8 cellular contexts compared by ENCODE assay signal in genomic region chr9:114958021-114958846, GRCh38. TPM values are rescaled to one million over a fixed set of nuclear protein-coding genes. Genes with fewer than 3 reads are reported as not detected.
A peak's percentile ranks its signal among the peaks of the same experiment; 100 is the strongest.
DNase-seq lines count a peak whose midpoint lies in the region; ATAC-seq and TF ChIP-seq lines count a peak whose summit lies in the region.

No MANE protein-coding gene starts in this region.

- peaks cover 32% of the 10 kb centered on the region for H3K36me3 Mint-ChIP-seq in activated T-helper 1 cell treated with anti-CD3 and anti-CD28 coated beads, Interleukin-12 subunit alpha, Interleukin-12 subunit beta, Interleukin-2, Interleukin-4 antibody, amounts not matched to agents 30 ng/mL and 10 ng/mL and 1 ng/mL, durations not matched to agents 14 hours and 24 hours and 36 hours (ENCODE audit: low read depth)
- peaks cover 12% of the 10 kb centered on the region for H3K36me3 Mint-ChIP-seq in endothelial cell (ENCODE audit: low read depth, unreplicated experiment)

- peaks cover 44% of the 10 kb centered on the region for H3K9me3 Mint-ChIP-seq in activated T-helper 1 cell treated with anti-CD3 and anti-CD28 coated beads, Interleukin-12 subunit alpha, Interleukin-12 subunit beta, Interleukin-2, Interleukin-4 antibody, amounts not matched to agents 30 ng/mL and 10 ng/mL and 1 ng/mL, durations not matched to agents 14 hours and 24 hours and 36 hours
- H3K9me3 Mint-ChIP-seq in endothelial cell (ENCODE audit: unreplicated experiment): peaks cover 7% of the 10 kb centered on the region

- H3K4me3 ChIP-seq in NB4 (ENCODE audit: low read depth, low read length): peak overlapping the region; percentile 58

- TF ChIP-seq CTCF in NB4 (IDR thresholded peaks at IDR 0.05; ENCODE audit: low read depth, low read length): no peak
- TF ChIP-seq CTCF in endothelial cell (IDR thresholded peaks at IDR 0.05; ENCODE audit: unreplicated experiment): no peak

- H3K27me3 Mint-ChIP-seq in activated T-helper 1 cell treated with anti-CD3 and anti-CD28 coated beads, Interleukin-12 subunit alpha, Interleukin-12 subunit beta, Interleukin-2, Interleukin-4 antibody, amounts not matched to agents 30 ng/mL and 10 ng/mL and 1 ng/mL, durations not matched to agents 14 hours and 24 hours and 36 hours (ENCODE audit: insufficient read depth): no peaks in the 10 kb centered on the region
- peaks cover 4% of the 10 kb centered on the region for H3K27me3 Mint-ChIP-seq in endothelial cell (ENCODE audit: unreplicated experiment)

- no peak for TF ChIP-seq POLR2A in NB4 (IDR thresholded peaks at IDR 0.05; ENCODE audit: extremely low read depth, insufficient read length)

- peak overlapping the region; percentile 62 for H3K4me3 Mint-ChIP-seq in activated T-helper 1 cell treated with anti-CD3 and anti-CD28 coated beads, Interleukin-12 subunit alpha, Interleukin-12 subunit beta, Interleukin-2, Interleukin-4 antibody, amounts not matched to agents 30 ng/mL and 10 ng/mL and 1 ng/mL, durations not matched to agents 14 hours and 24 hours and 36 hours
- no peak overlapping the region for H3K4me3 Mint-ChIP-seq in endothelial cell (ENCODE audit: unreplicated experiment)

- intact Hi-C loops in activated T-helper 1 cell treated with anti-CD3 and anti-CD28 coated beads, Interleukin-12 subunit alpha, Interleukin-12 subunit beta, Interleukin-2, Interleukin-4 antibody, amounts not matched to agents 30 ng/mL and 10 ng/mL and 1 ng/mL, durations not matched to agents 14 hours and 24 hours and 36 hours (cut with micrococcal nuclease): loop anchor here (1.0 to 10.0 kb wide), 17 partner anchors 10 to 1733 kb away; partner anchors contain the start of genes FKBP15, SLC31A1, TEX48 and TNFSF8

- H3K4me1 Mint-ChIP-seq in activated T-helper 1 cell treated with anti-CD3 and anti-CD28 coated beads, Interleukin-12 subunit alpha, Interleukin-12 subunit beta, Interleukin-2, Interleukin-4 antibody, amounts not matched to agents 30 ng/mL and 10 ng/mL and 1 ng/mL, durations not matched to agents 14 hours and 24 hours and 36 hours (ENCODE audit: low read depth): peaks cover 69% of the 10 kb centered on the region
- peaks cover 20% of the 10 kb centered on the region for H3K4me1 Mint-ChIP-seq in endothelial cell (ENCODE audit: unreplicated experiment)

- DNase-seq in NB4 (ENCODE audit: low read depth): peak; percentile 96
- peak; percentile 34 for DNase-seq in activated T-helper 1 cell treated with anti-CD3 and anti-CD28 coated beads, Interleukin-12 subunit alpha, Interleukin-12 subunit beta, Interleukin-2, Interleukin-4 antibody, amounts not matched to agents 30 ng/mL and 10 ng/mL and 1 ng/mL, durations not matched to agents 14 hours and 24 hours and 36 hours (ENCODE audit: low spot score)
- DNase-seq in medulla oblongata (ENCODE audit: extremely low spot score): peak; percentile 72
- peak; percentile 58 for DNase-seq in stimulated activated naive CD4-positive, alpha-beta T cell treated with Interleukin-2 at 50 U/mL for 16 hours (lab: John Stamatoyannopoulos, UW)
- DNase-seq in cerebellar nuclear complex (lab: John Stamatoyannopoulos, UW): no peak
- DNase-seq in endothelial cell (ENCODE audit: low spot score): no peak
- no peak for DNase-seq in iPS-NIHi7 (ENCODE audit: extremely low spot score)

- no peak for ATAC-seq in HG03521 (IDR thresholded peaks at IDR 0.05; ENCODE audit: unreplicated experiment)

- H3K27ac Mint-ChIP-seq in activated T-helper 1 cell treated with anti-CD3 and anti-CD28 coated beads, Interleukin-12 subunit alpha, Interleukin-12 subunit beta, Interleukin-2, Interleukin-4 antibody, amounts not matched to agents 30 ng/mL and 10 ng/mL and 1 ng/mL, durations not matched to agents 14 hours and 24 hours and 36 hours: peak overlapping the region; percentile 92
- H3K27ac Mint-ChIP-seq in endothelial cell (ENCODE audit: unreplicated experiment): no peak overlapping the region

RNA-seq across cellular contexts. Expression of gene TNFSF8, which starts 27.8 kb away (rescaled TPM):
- 200 and 207 TPM in 2 replicates for total RNA-seq in activated T-helper 1 cell treated with anti-CD3 and anti-CD28 coated beads, Interleukin-12 subunit alpha, Interleukin-12 subunit beta, Interleukin-2, Interleukin-4 antibody, amounts not matched to agents 30 ng/mL and 10 ng/mL and 1 ng/mL, durations not matched to agents 14 hours and 24 hours and 36 hours
- not detected for total RNA-seq in endothelial cell (ENCODE audit: unreplicated experiment)

Comparison
In these comparisons a context has a peak if more than half of its experiments do, and no peak if none do; other contexts are left out.
1. DNase-seq: peak in NB4 (single experiment), activated T-helper 1 cell treated with anti-CD3 and anti-CD28 coated beads, Interleukin-12 subunit alpha, Interleukin-12 subunit beta, Interleukin-2, Interleukin-4 antibody, amounts not matched to agents 30 ng/mL and 10 ng/mL and 1 ng/mL, durations not matched to agents 14 hours and 24 hours and 36 hours (single experiment), medulla oblongata (single experiment) and stimulated activated naive CD4-positive, alpha-beta T cell treated with Interleukin-2 at 50 U/mL for 16 hours (single experiment); none in cerebellar nuclear complex (0 of 2), endothelial cell (single experiment) and iPS-NIHi7 (single experiment).
2. RNA of gene TNFSF8, which starts 27.8 kb away (total RNA-seq): 200 to 207 TPM in activated T-helper 1 cell treated with anti-CD3 and anti-CD28 coated beads, Interleukin-12 subunit alpha, Interleukin-12 subunit beta, Interleukin-2, Interleukin-4 antibody, amounts not matched to agents 30 ng/mL and 10 ng/mL and 1 ng/mL, durations not matched to agents 14 hours and 24 hours and 36 hours; not detected in endothelial cell (single experiment); every median in the first group is over 100 times any median in the second.